Comparison of ENCODE assay signal across 28 cellular contexts in genomic region chr5:173568128-173568527, GRCh38.
"Had no signal": no experiment of that assay in that cellular context is flagged by ENCODE, and none has a peak within 500 bp of the region (broad histone marks: within the 10 kb centered on the region; RNA-seq: fewer than 3 reads in every experiment).

No MANE protein-coding gene starts in this region.

- H3K27me3 ChIP-seq: foreskin keratinocyte, gastroesophageal sphincter, hepatocyte, neural progenitor cell, right atrium auricular region, sigmoid colon, uterus had no signal

- ATAC-seq: gastroesophageal sphincter; heart left ventricle; left lobe of liver; mucosa of descending colon; natural killer cell treated with Interleukin-12 subunit alpha and Interleukin-12 subunit beta and Interleukin-15 and Interleukin-18, amount 100 ng/mL, for 72 hours; stimulated activated naive B cell treated with anti-CD40 and anti-IgM and Interleukin-4, amounts not matched to agents 10 μg/mL and 1 μg/mL and 100 μg/mL, for 72 hours; upper lobe of right lung had no signal

- DNase-seq: dorsolateral prefrontal cortex; effector CD4-positive, alpha-beta T cell; heart left ventricle; kidney; mesenchymal stem cell; mucosa of descending colon; naive B cell; stimulated activated CD4-positive, alpha-beta T cell treated with anti-CD3 and anti-CD28 coated beads, Interleukin-2, amount 100 ng/mL, for 24 hours; stimulated activated CD4-positive, alpha-beta T cell treated with anti-CD3 and anti-CD28 coated beads, Interleukin-4, amount 100 ng/mL, for 24 hours; stimulated activated naive B cell treated with anti-CD40 and anti-IgM and Interleukin-4, amounts not matched to agents 10 μg/mL and 1 μg/mL and 100 μg/mL, for 72 hours; transverse colon; upper lobe of right lung; uterus had no signal

- H3K9ac ChIP-seq: neural progenitor cell had no signal

- H3K9me3 ChIP-seq: mucosa of descending colon, prostate gland, suprapubic skin, transverse colon, upper lobe of right lung had no signal

- H3K4me2 ChIP-seq: hepatocyte, neural progenitor cell had no signal

- H3K36me3 Mint-ChIP-seq: mesothelial cell of epicardium; natural killer cell treated with Interleukin-12 subunit alpha and Interleukin-12 subunit beta and Interleukin-15 and Interleukin-18, amount 100 ng/mL, for 72 hours; neural progenitor cell had no signal

- FAIRE-seq: colon, kidney had no signal

- H3K36me3 ChIP-seq: gastroesophageal sphincter, heart left ventricle, neural progenitor cell, prostate gland, right atrium auricular region, sigmoid colon, suprapubic skin, transverse colon, upper lobe of right lung, uterus had no signal

- H2AFZ ChIP-seq: hepatocyte, neural progenitor cell had no signal

- H3K79me2 ChIP-seq: hepatocyte had no signal

- H3K4me1 ChIP-seq: foreskin keratinocyte, prostate gland, upper lobe of right lung, uterus had no signal

- H3K27ac ChIP-seq: dorsolateral prefrontal cortex, epithelial cell of prostate, foreskin keratinocyte, gastroesophageal sphincter, heart left ventricle, hepatocyte, neural progenitor cell, right atrium auricular region, sigmoid colon, suprapubic skin, transverse colon, upper lobe of right lung, uterus had no signal

- H3K4me3 Mint-ChIP-seq: mesothelial cell of epicardium; naive B cell; natural killer cell treated with Interleukin-12 subunit alpha and Interleukin-12 subunit beta and Interleukin-15 and Interleukin-18, amount 100 ng/mL, for 72 hours; neural progenitor cell; stimulated activated naive B cell treated with anti-CD40 and anti-IgM and Interleukin-4, amounts not matched to agents 10 μg/mL and 1 μg/mL and 100 μg/mL, for 72 hours; stimulated activated naive CD8-positive, alpha-beta T cell treated with anti-CD3 and anti-CD28 coated beads, Interleukin-15, Interleukin-2, amounts not matched to agents 100 ng/mL and 50 ng/mL, for 24 hours had no signal

- H3K4me3 ChIP-seq: dorsolateral prefrontal cortex, gastroesophageal sphincter, heart left ventricle, hepatocyte, lung, mucosa of descending colon, neural progenitor cell, prostate gland, right atrium auricular region, sigmoid colon, suprapubic skin, transverse colon, upper lobe of right lung, uterus had no signal

- H3K27ac Mint-ChIP-seq: mesothelial cell of epicardium; naive B cell; natural killer cell treated with Interleukin-12 subunit alpha and Interleukin-12 subunit beta and Interleukin-15 and Interleukin-18, amount 100 ng/mL, for 72 hours; neural progenitor cell; stimulated activated naive B cell treated with anti-CD40 and anti-IgM and Interleukin-4, amounts not matched to agents 10 μg/mL and 1 μg/mL and 100 μg/mL, for 72 hours; stimulated activated naive CD8-positive, alpha-beta T cell treated with anti-CD3 and anti-CD28 coated beads, Interleukin-15, Interleukin-2, amounts not matched to agents 100 ng/mL and 50 ng/mL, for 24 hours had no signal
